19 cellular contexts compared by ENCODE assay signal in genomic region chr3:115862099-115862498, GRCh38.
"Had no signal": no experiment of that assay in that cellular context is flagged by ENCODE, and none has a peak within 500 bp of the region (broad histone marks: within the 10 kb centered on the region; RNA-seq: fewer than 3 reads in every experiment).

No MANE protein-coding gene starts in this region.

- H3K27ac Mint-ChIP-seq: activated B cell treated with CpG ODN at 0.5 μM for 24 hours; activated naive CD4-positive, alpha-beta T cell treated with anti-CD3 and anti-CD28 coated beads, Interleukin-2, amount 50 U/mL, for 24 hours; memory B cell; nephron had no signal

- H3K4me1 Mint-ChIP-seq: activated B cell treated with CpG ODN at 0.5 μM for 24 hours; activated naive CD4-positive, alpha-beta T cell treated with anti-CD3 and anti-CD28 coated beads, Interleukin-2, amount 50 U/mL, for 24 hours had no signal

- H3K36me3 ChIP-seq: gastrocnemius medialis, heart right ventricle, left lung, suprapubic skin, upper lobe of left lung had no signal

- H3K4me3 ChIP-seq: body of pancreas, gastrocnemius medialis, heart right ventricle, left lung, psoas muscle, suprapubic skin, upper lobe of left lung had no signal

- H3K9me3 ChIP-seq: body of pancreas, gastrocnemius medialis, heart right ventricle, left lung, psoas muscle, suprapubic skin, upper lobe of left lung had no signal

- H3K4me3 Mint-ChIP-seq: activated B cell treated with CpG ODN at 0.5 μM for 24 hours; activated naive CD4-positive, alpha-beta T cell treated with anti-CD3 and anti-CD28 coated beads, Interleukin-2, amount 50 U/mL, for 24 hours; central memory CD8-positive, alpha-beta T cell; memory B cell; nephron had no signal

- H3K27ac ChIP-seq: body of pancreas, gastrocnemius medialis, heart right ventricle, left lung, psoas muscle, suprapubic skin, upper lobe of left lung had no signal

- H3K9me3 Mint-ChIP-seq: activated B cell treated with CpG ODN at 0.5 μM for 24 hours; activated naive CD4-positive, alpha-beta T cell treated with anti-CD3 and anti-CD28 coated beads, Interleukin-2, amount 50 U/mL, for 24 hours; central memory CD8-positive, alpha-beta T cell; nephron had no signal

- DNase-seq: activated B cell treated with CpG ODN at 0.5 μM for 24 hours; activated CD4-positive, alpha-beta T cell treated with anti-CD3 and anti-CD28 coated beads, Interleukin-2, amount 50 U/mL, for 1 hour; body of pancreas; cortex of kidney; effector memory CD4-positive, alpha-beta T cell; gastrocnemius medialis; heart right ventricle; islet precursor cell; left lung; psoas muscle; stimulated activated CD4-positive, alpha-beta T cell treated with anti-CD3 and anti-CD28 coated beads, Interleukin-2, amount 100 ng/mL, for 48 hours; stimulated activated CD8-positive, alpha-beta memory T cell treated with anti-CD3 and anti-CD28 coated beads, Interleukin-4, amount 100 ng/mL, for 48 hours; stimulated activated naive CD8-positive, alpha-beta T cell treated with anti-CD3 and anti-CD28 coated beads, Interleukin-15, Interleukin-2, amounts not matched to agents 100 U/mL and 50 U/mL, for 24 hours; upper lobe of left lung had no signal

- H3K27me3 ChIP-seq: body of pancreas, gastrocnemius medialis, left lung, suprapubic skin, upper lobe of left lung had no signal

- H3K4me1 ChIP-seq: body of pancreas, gastrocnemius medialis, left lung, psoas muscle, suprapubic skin, upper lobe of left lung had no signal

- H3K36me3 Mint-ChIP-seq: activated naive CD4-positive, alpha-beta T cell treated with anti-CD3 and anti-CD28 coated beads, Interleukin-2, amount 50 U/mL, for 24 hours; memory B cell had no signal
